21 cellular contexts compared by ENCODE assay signal in genomic region chr10:7901261-7901660, GRCh38.
"Had no signal": no experiment of that assay in that cellular context is flagged by ENCODE, and none has a peak within 500 bp of the region (broad histone marks: within the 10 kb centered on the region; RNA-seq: fewer than 3 reads in every experiment).

No MANE protein-coding gene starts in this region.

- H3K4me1 ChIP-seq: colonic mucosa, esophagus squamous epithelium, gastrocnemius medialis, heart right ventricle, left lung, lower lobe of right lung had no signal

- H3K36me3 ChIP-seq: colonic mucosa had no signal

- H3K4me3 ChIP-seq: colonic mucosa, esophagus squamous epithelium, gastrocnemius medialis, heart right ventricle, left lung, lower lobe of right lung had no signal

- H3K27ac ChIP-seq: colonic mucosa, epithelial cell of prostate, esophagus squamous epithelium, gastrocnemius medialis, heart right ventricle, left lung, lower lobe of right lung had no signal

- DNase-seq: colonic mucosa; cortex of kidney; effector CD8-positive, alpha-beta T cell; effector memory CD8-positive, alpha-beta T cell; endodermal cell; erythroblast; esophagus squamous epithelium; foreskin fibroblast; foreskin melanocyte; gastrocnemius medialis; glutamatergic neuron; head of caudate nucleus; heart right ventricle; hippocampal formation; left colon; left lung; left ventricle myocardium superior; lower lobe of right lung; mesenchymal stem cell had no signal

- H3K9me3 ChIP-seq: colonic mucosa, esophagus squamous epithelium, gastrocnemius medialis, heart right ventricle, left lung, lower lobe of right lung had no signal

- ATAC-seq: effector memory CD8-positive, alpha-beta T cell; esophagus mucosa; gastrocnemius medialis; heart right ventricle; left colon; left lung; left ventricle myocardium superior; lower lobe of right lung had no signal
